21 cellular contexts compared by ENCODE assay signal in the genomic region with DNA sequence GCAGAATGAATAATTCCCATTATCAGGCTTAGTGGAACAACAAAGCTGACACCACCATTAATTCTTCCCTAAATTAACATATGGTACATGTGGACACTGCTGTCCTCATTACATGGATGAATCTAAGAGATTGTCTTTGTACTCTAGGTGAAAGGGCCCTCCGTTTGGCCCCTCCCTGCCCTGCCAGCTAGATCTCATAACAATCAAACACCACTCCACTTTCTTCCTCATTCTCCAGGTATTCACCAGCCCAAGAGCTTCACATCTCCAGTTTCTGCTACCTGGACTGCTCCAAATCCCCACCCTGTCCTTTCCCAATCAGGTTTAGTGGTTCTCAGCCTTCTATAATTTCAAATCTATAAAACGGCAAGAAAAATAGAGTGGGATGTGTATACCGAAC. TPM values are rescaled to one million over a fixed set of nuclear protein-coding genes. Genes with fewer than 3 reads are reported as not detected.
DNase-seq lines count a peak whose midpoint lies in the region; ATAC-seq and TF ChIP-seq lines count a peak whose summit lies in the region.
"Had no signal": no experiment of that assay in that cellular context is flagged by ENCODE, and none has a peak within 500 bp of the region (broad histone marks: within the 10 kb centered on the region; RNA-seq: fewer than 3 reads in every experiment).

No MANE protein-coding gene starts in this region.

- POLR2A ChIA-PET in naive thymus-derived CD4-positive, alpha-beta T cell (lab: Charles Lee): interaction anchor here (2.3 kb wide), 1 partner anchor 35 kb away, joined by 8 read pairs; a partner anchor contains a TSS

- peak overlapping the region in 3 of 10 experiments; percentile 5 to 71 (median 39); a peak in 3 of 20 replicates for H3K4me3 ChIP-seq in BLaER1 treated with 17β-estradiol and CSF1 and Interleukin-3, amounts not matched to agents 10 nM and 100 nM
- H3K4me3 ChIP-seq in naive thymus-derived CD4-positive, alpha-beta T cell (ENCODE audit: low read length): no peak overlapping the region
- H3K4me3 ChIP-seq: coronary artery, left ventricle myocardium inferior, MG63, ovary, testis had no signal

- no peak for ATAC-seq in effector memory CD8-positive, alpha-beta T cell (replicated peaks)
- no peak for ATAC-seq in naive thymus-derived CD4-positive, alpha-beta T cell
- ATAC-seq in HG03469 (IDR thresholded peaks at IDR 0.05; ENCODE audit: unreplicated experiment): no peak
- ATAC-seq: right cardiac atrium had no signal

- H3K4me1 Mint-ChIP-seq in HFFc6 (ENCODE audit: low read depth): peaks cover 36% of the 10 kb centered on the region
- peaks cover 49 to 74% of the 10 kb centered on the region in 2 donors for H3K4me1 Mint-ChIP-seq in effector memory CD8-positive, alpha-beta T cell (ENCODE audit: low read depth in 2 of 2)
- peaks cover 41 to 83% (median 71%) of the 10 kb centered on the region in 7 donors for H3K4me1 Mint-ChIP-seq in naive thymus-derived CD4-positive, alpha-beta T cell

- H3K36me3 Mint-ChIP-seq in HFFc6 (ENCODE audit: low read depth): peaks cover 23% of the 10 kb centered on the region
- H3K36me3 Mint-ChIP-seq in effector memory CD8-positive, alpha-beta T cell (ENCODE audit: insufficient read depth): peaks cover 7% of the 10 kb centered on the region
- peaks cover 6 to 50% (median 28%) of the 10 kb centered on the region in 5 donors for H3K36me3 Mint-ChIP-seq in naive thymus-derived CD4-positive, alpha-beta T cell

- H3K27ac ChIP-seq in BLaER1 treated with 17β-estradiol and CSF1 and Interleukin-3, amounts not matched to agents 10 nM and 100 nM: no peak overlapping the region
- no peak overlapping the region for H3K27ac ChIP-seq in naive thymus-derived CD4-positive, alpha-beta T cell (ENCODE audit: low read depth, low read length)
- H3K27ac ChIP-seq in substantia nigra (ENCODE audit: low read depth, low read length, poor library complexity, severe bottlenecking): no peak overlapping the region
- H3K27ac ChIP-seq: coronary artery, left ventricle myocardium inferior, ovary, testis had no signal

- DNase-seq in HFFc6: no peak
- DNase-seq in effector memory CD8-positive, alpha-beta T cell: no peak
- no peak for DNase-seq in naive thymus-derived CD4-positive, alpha-beta T cell
- DNase-seq in NCI-H1694 (lab: John Stamatoyannopoulos, UW): no peak
- DNase-seq in substantia nigra (lab: John Stamatoyannopoulos, UW): no peak
- no peak for DNase-seq in A172 (ENCODE audit: low spot score)
- DNase-seq: activated CD4-positive, alpha-beta T cell treated with anti-CD3 and anti-CD28 coated beads, Interleukin-2, amount 10 ng/mL, durations not matched to agents 7 days and 5 days; activated CD8-positive, alpha-beta memory T cell treated with anti-CD3 and anti-CD28 coated beads, Interleukin-2, amount 50 U/mL, for 4 hours; EL; head of caudate nucleus; left ventricle myocardium inferior; MG63; NCI-H187; NCI-H774; ovary; right cardiac atrium; SHP77; testis had no signal

- peak overlapping the region in 7 of 11 experiments; percentile 10 to 96 (median 51); a peak in 10 of 22 replicates for H3K4me2 ChIP-seq in BLaER1 treated with 17β-estradiol and CSF1 and Interleukin-3, amounts not matched to agents 10 nM and 100 nM

- CTCF ChIA-PET in naive thymus-derived CD4-positive, alpha-beta T cell (lab: Charles Lee): interaction anchor here (0.7 to 4.9 kb wide), 2 partner anchors 12 to 17 kb away, joined by 3 to 34 read pairs; no protein-coding TSS in a partner anchor

- no peaks in the 10 kb centered on the region for H3K27me3 Mint-ChIP-seq in HFFc6 (ENCODE audit: insufficient read depth)
- H3K27me3 Mint-ChIP-seq in effector memory CD8-positive, alpha-beta T cell: no peaks in the 10 kb centered on the region
- H3K27me3 Mint-ChIP-seq in naive thymus-derived CD4-positive, alpha-beta T cell: peaks cover 0 to 2% (median 0%) of the 10 kb centered on the region in 5 donors

- H3K9me3 ChIP-seq in BLaER1 treated with 17β-estradiol and CSF1 and Interleukin-3, amounts not matched to agents 10 nM and 100 nM (replicated peaks in 1 of 11): peaks cover 35 to 66% (median 57%) of the 10 kb centered on the region in 11 experiments
- H3K9me3 ChIP-seq in naive thymus-derived CD4-positive, alpha-beta T cell (ENCODE audit: control insufficient read depth in 2 of 3, low read length in 3 of 3): no peaks in the 10 kb centered on the region
- H3K9me3 ChIP-seq: MG63, ovary, testis had no signal

- H3K9me3 Mint-ChIP-seq in HFFc6: no peaks in the 10 kb centered on the region; the same call in 1 of the 2 replicates
- no peaks in the 10 kb centered on the region for H3K9me3 Mint-ChIP-seq in effector memory CD8-positive, alpha-beta T cell
- peaks cover 0 to 13% (median 6%) of the 10 kb centered on the region in 11 donors for H3K9me3 Mint-ChIP-seq in naive thymus-derived CD4-positive, alpha-beta T cell

- H4K20me1 ChIP-seq in BLaER1 treated with 17β-estradiol and CSF1 and Interleukin-3, amounts not matched to agents 10 nM and 100 nM: peaks cover 0 to 56% (median 18%) of the 10 kb centered on the region in 11 experiments; a peak in 15 of 22 replicates

- H3K4me1 ChIP-seq in BLaER1 treated with 17β-estradiol and CSF1 and Interleukin-3, amounts not matched to agents 10 nM and 100 nM: peaks cover 18 to 40% (median 26%) of the 10 kb centered on the region in 10 experiments; a peak in 19 of 20 replicates
- peaks cover 10 to 17% of the 10 kb centered on the region in 2 donors for H3K4me1 ChIP-seq in naive thymus-derived CD4-positive, alpha-beta T cell (ENCODE audit: control insufficient read depth in 2 of 2, insufficient read depth in 2 of 2, low read length in 2 of 2)

- peak overlapping the region; percentile 8; the same call in 1 of the 2 replicates for H3K27ac Mint-ChIP-seq in HFFc6
- peak overlapping the region in 1 of 2 donors; percentile 67 for H3K27ac Mint-ChIP-seq in effector memory CD8-positive, alpha-beta T cell
- peak overlapping the region in 6 of 9 donors; percentile 3 to 55 (median 38) for H3K27ac Mint-ChIP-seq in naive thymus-derived CD4-positive, alpha-beta T cell
- H3K27ac Mint-ChIP-seq: activated CD4-positive, alpha-beta T cell treated with anti-CD3 and anti-CD28 coated beads, Interleukin-2, amount 10 ng/mL, durations not matched to agents 7 days and 5 days had no signal

- intact Hi-C loops in naive thymus-derived CD4-positive, alpha-beta T cell (cut with micrococcal nuclease): no loop called here

- TF ChIP-seq CTCF in HFFc6 (IDR thresholded peaks at IDR 0.05): no peak

- no peak overlapping the region for H3K4me3 Mint-ChIP-seq in HFFc6
- H3K4me3 Mint-ChIP-seq in effector memory CD8-positive, alpha-beta T cell: peak overlapping the region; percentile 26 to 69
- H3K4me3 Mint-ChIP-seq in naive thymus-derived CD4-positive, alpha-beta T cell: peak overlapping the region in 8 of 10 donors; percentile 10 to 93 (median 40)
- H3K4me3 Mint-ChIP-seq: activated CD4-positive, alpha-beta T cell treated with anti-CD3 and anti-CD28 coated beads, Interleukin-2, amount 10 ng/mL, durations not matched to agents 7 days and 5 days had no signal

- H3K9ac ChIP-seq in BLaER1 treated with 17β-estradiol and CSF1 and Interleukin-3, amounts not matched to agents 10 nM and 100 nM: no peak overlapping the region

- H3K36me3 ChIP-seq in BLaER1 treated with 17β-estradiol and CSF1 and Interleukin-3, amounts not matched to agents 10 nM and 100 nM: peaks cover 36 to 75% (median 61%) of the 10 kb centered on the region in 11 experiments
- peaks cover 0 to 4% (median 0%) of the 10 kb centered on the region in 3 experiments for H3K36me3 ChIP-seq in naive thymus-derived CD4-positive, alpha-beta T cell (ENCODE audit: control insufficient read depth in 2 of 3, insufficient read depth in 3 of 3, low read length in 3 of 3)
- H3K36me3 ChIP-seq: MG63, ovary had no signal

- H3K27me3 ChIP-seq in BLaER1 treated with 17β-estradiol and CSF1 and Interleukin-3, amounts not matched to agents 10 nM and 100 nM: no peaks in the 10 kb centered on the region
- no peaks in the 10 kb centered on the region for H3K27me3 ChIP-seq in naive thymus-derived CD4-positive, alpha-beta T cell (ENCODE audit: control insufficient read depth in 2 of 2, insufficient read depth in 2 of 2, low read length in 2 of 2)
- H3K27me3 ChIP-seq: MG63, ovary, testis had no signal

RNA-seq across cellular contexts. Expression of a gene that starts 3.8 kb away (rescaled TPM):
- 10 to 100 TPM; 14.6 to 18.7 (median 16.3) TPM for total RNA-seq in HFFc6 (2021; fragmentation: NEBNext Ultra II Directional; extraction: Animal tissue kit (Norgen Biotek cat#: 25700))
- total RNA-seq in naive thymus-derived CD4-positive, alpha-beta T cell: 10 to 100 TPM; 34.3 to 74.4 (median 61.0) TPM
- polyA plus RNA-seq in naive thymus-derived CD4-positive, alpha-beta T cell: 10 to 100 TPM; 75.0 to 76.2 TPM
- total RNA-seq in A172 (2014; rRNA removed; shearing (Covaris generic)): 107 and 159 TPM in 2 replicates

RNA-seq across cellular contexts. Expression of a gene that starts 35.1 kb away (rescaled TPM):
- 10 to 100 TPM; 21.3 to 28.0 (median 23.4) TPM for total RNA-seq in HFFc6 (2021; fragmentation: NEBNext Ultra II Directional; extraction: Animal tissue kit (Norgen Biotek cat#: 25700))
- 10 to 100 TPM in 4 of 5 experiments, 1 to 10 TPM in 1; 9.7 to 18.1 (median 10.5) TPM for total RNA-seq in naive thymus-derived CD4-positive, alpha-beta T cell
- 10 to 100 TPM; 21.1 to 22.8 TPM for polyA plus RNA-seq in naive thymus-derived CD4-positive, alpha-beta T cell
- 13.3 and 16.3 TPM in 2 replicates for total RNA-seq in A172 (2014; rRNA removed; shearing (Covaris generic))
